Comparison of ENCODE assay signal across 20 cellular contexts in genomic region chr16:85290626-85291301, GRCh38.
A peak's percentile ranks its signal among the peaks of the same experiment; 100 is the strongest.
DNase-seq lines count a peak whose midpoint lies in the region; ATAC-seq and TF ChIP-seq lines count a peak whose summit lies in the region.
"Had no signal": no experiment of that assay in that cellular context is flagged by ENCODE, and none has a peak within 500 bp of the region (broad histone marks: within the 10 kb centered on the region; RNA-seq: fewer than 3 reads in every experiment).

No MANE protein-coding gene starts in this region.

- H2AFZ ChIP-seq in SK-N-SH (ENCODE audit: low read depth) = no peak overlapping the region
- H2AFZ ChIP-seq: parathyroid adenoma had no signal

- H4K20me1 ChIP-seq in SK-N-SH (ENCODE audit: insufficient read depth) = peaks cover 14% of the 10 kb centered on the region; the same call in 1 of the 2 replicates

- H3K79me2 ChIP-seq in SK-N-SH (ENCODE audit: insufficient read depth) = no peaks in the 10 kb centered on the region
- H3K79me2 ChIP-seq: parathyroid adenoma had no signal

- H3K4me1 ChIP-seq in Panc1 (ENCODE audit: control insufficient read depth, insufficient read depth, low read length) = peaks cover 36% of the 10 kb centered on the region
- peaks cover 22 to 74% (median 57%) of the 10 kb centered on the region in 4 donors for H3K4me1 ChIP-seq in liver (ENCODE audit: control insufficient read depth in 4 of 4, insufficient read depth in 4 of 4, low read length in 3 of 4)
- H3K4me1 ChIP-seq in subcutaneous abdominal adipose tissue (ENCODE audit: control insufficient read depth in 5 of 5, insufficient read depth in 5 of 5, low read length in 5 of 5) = peaks cover 9 to 67% (median 54%) of the 10 kb centered on the region in 5 donors
- H3K4me1 ChIP-seq in SK-N-SH (ENCODE audit: control insufficient read depth in 1 of 2, insufficient read depth in 2 of 2, low read depth in 1 of 2, low read length in 1 of 2) = peaks cover 10 to 61% of the 10 kb centered on the region in 2 experiments; a peak in 3 of 4 replicates

- intact Hi-C loops in Panc1 (cut with micrococcal nuclease; ENCODE audit: unreplicated experiment) = no loop called here

- peak overlapping the region; percentile 38 to 60 for H3K9ac ChIP-seq in liver (ENCODE audit: low read depth in 1 of 2, low read length in 2 of 2)
- peak overlapping the region in 2 of 5 donors; percentile 2 to 52 for H3K9ac ChIP-seq in subcutaneous abdominal adipose tissue (ENCODE audit: low read length in 5 of 5)
- H3K9ac ChIP-seq in SK-N-SH = no peak overlapping the region
- H3K9ac ChIP-seq: parathyroid adenoma had no signal

- TF ChIP-seq RAD21 in liver (IDR thresholded peaks at IDR 0.05) (no peak), SK-N-SH (IDR thresholded peaks at IDR 0.05; ENCODE audit: low read length) (no peak)

- no peak for TF ChIP-seq CTCF in Panc1 (IDR thresholded peaks at IDR 0.05)
- TF ChIP-seq CTCF in liver (IDR thresholded peaks at IDR 0.05; ENCODE audit: low read depth, low read length, missing input control) = no peak
- TF ChIP-seq CTCF in SK-N-SH (IDR thresholded peaks at IDR 0.05) = no peak

- in situ Hi-C loops in Panc1 (cut with HindIII; ENCODE audit: low pct_unique_long_range_greater_than_20kb, low sequenced_read_pairs) = no loop called here

- H3K4me2 ChIP-seq in SK-N-SH = no peak overlapping the region

- H3K4me3 ChIP-seq in Panc1 (ENCODE audit: low read depth in 2 of 2, low read length in 2 of 2) (no peak overlapping the region), liver (ENCODE audit: low read depth in 1 of 3, low read length in 3 of 3) (no peak overlapping the region), subcutaneous abdominal adipose tissue (ENCODE audit: low read depth in 1 of 5, low read length in 5 of 5) (no peak overlapping the region), SK-N-SH (ENCODE audit: low read depth in 2 of 2, low read length in 1 of 2) (no peak overlapping the region)
- H3K4me3 ChIP-seq: SK-N-MC had no signal

- H3K9me2 ChIP-seq in SK-N-SH = no peaks in the 10 kb centered on the region

- H3K27me3 ChIP-seq in Panc1 (ENCODE audit: control insufficient read depth, insufficient read depth, low read length) = no peaks in the 10 kb centered on the region
- no peaks in the 10 kb centered on the region for H3K27me3 ChIP-seq in liver (ENCODE audit: control insufficient read depth in 4 of 4, insufficient read depth in 4 of 4, low read length in 3 of 4)
- no peaks in the 10 kb centered on the region for H3K27me3 ChIP-seq in subcutaneous abdominal adipose tissue (ENCODE audit: control insufficient read depth in 5 of 5, insufficient read depth in 4 of 5, low read length in 5 of 5)
- H3K27me3 ChIP-seq in SK-N-SH (ENCODE audit: insufficient read depth) = no peaks in the 10 kb centered on the region

- peaks cover 6% of the 10 kb centered on the region for H3F3A ChIP-seq in SK-N-SH (replicated peaks; ENCODE audit: insufficient read depth)

- CTCF ChIA-PET in Panc1 (lab: Charles Lee) = no interaction called here
- CTCF ChIA-PET in SK-N-SH (lab: Yijun Ruan, JAX) = interaction anchor here (0.6 to 7.3 kb wide), 3 partner anchors 13 to 81 kb away, joined by 3 to 67 read pairs (median 3); no protein-coding TSS in a partner anchor

- no peak for TF ChIP-seq EP300 in SK-N-SH (IDR thresholded peaks at IDR 0.05; ENCODE audit: borderline replicate concordance in 1 of 2, low read depth in 1 of 2, low read length in 1 of 2)

- DNase-seq in Panc1 (ENCODE audit: low read depth, low spot score) (no peak), caudate nucleus (lab: John Stamatoyannopoulos, UW) (peak in 1 of 61 donors; percentile 38), kidney glomerular epithelial cell (lab: John Stamatoyannopoulos, UW) (no peak), SK-N-SH (no peak)
- DNase-seq: ACHN; activated CD4-positive, alpha-beta T cell treated with anti-CD3 and anti-CD28 coated beads, Interleukin-2, amount 10 ng/mL, durations not matched to agents 7 days and 5 days; activated naive CD4-positive, alpha-beta T cell treated with Interleukin-2 at 50 U/mL for 16 hours; activated T-cell treated with anti-CD3 and anti-CD28 coated beads, Interleukin-2, amount 50 U/mL, for 48 hours; amniotic stem cell; DND-41; Kasumi-1; NCI-H1694; NCI-H510A treated with DMSO at 0.1 percent for 48 hours; stimulated activated CD4-positive, alpha-beta T cell treated with anti-CD3 and anti-CD28 coated beads, Interleukin-15, amount 100 ng/mL, for 24 hours had no signal

- ATAC-seq in Panc1 (no peak), HG03280 (IDR thresholded peaks at IDR 0.05; ENCODE audit: unreplicated experiment) (no peak)

- H3K9me3 ChIP-seq in Panc1 (ENCODE audit: control insufficient read depth, insufficient read depth, low read depth, low read length) (no peaks in the 10 kb centered on the region), liver (ENCODE audit: control insufficient read depth in 4 of 4, low read length in 3 of 4) (no peaks in the 10 kb centered on the region), subcutaneous abdominal adipose tissue (ENCODE audit: control insufficient read depth in 5 of 5, low read length in 5 of 5) (no peaks in the 10 kb centered on the region), SK-N-SH (no peaks in the 10 kb centered on the region)
- H3K9me3 ChIP-seq: Caco-2 had no signal

- POLR2A ChIA-PET in Panc1 (lab: Charles Lee) (no interaction called here), SK-N-SH (lab: Yijun Ruan, JAX) (no interaction called here)

- no TSS peak for BruUV-seq in Panc1 (replicated peaks; lab: Mats Ljungman, UMichigan)

- H3K27ac ChIP-seq in Panc1 (ENCODE audit: low read length) (peak overlapping the region; percentile 76), caudate nucleus (ENCODE audit: low read depth, low read length) (peak overlapping the region; percentile 94), liver (ENCODE audit: low read depth in 1 of 2, low read length in 2 of 2) (peak overlapping the region; percentile 47 to 75), subcutaneous abdominal adipose tissue (ENCODE audit: low read depth, low read length) (peak overlapping the region; percentile 79), SK-N-SH (ENCODE audit: low read depth in 2 of 2, low read length in 1 of 2) (peak overlapping the region in 1 of 2 experiments; percentile 18; a peak in 1 of 4 replicates)
- H3K27ac ChIP-seq: parathyroid adenoma, SK-N-MC had no signal

- H3K36me3 ChIP-seq in Panc1 (ENCODE audit: control insufficient read depth, insufficient read depth, low read length) = no peaks in the 10 kb centered on the region
- H3K36me3 ChIP-seq in liver (ENCODE audit: control insufficient read depth in 4 of 4, insufficient read depth in 3 of 4, low read depth in 1 of 4, low read length in 3 of 4) = no peaks in the 10 kb centered on the region
- H3K36me3 ChIP-seq in subcutaneous abdominal adipose tissue (ENCODE audit: control insufficient read depth in 5 of 5, insufficient read depth in 5 of 5, low read length in 5 of 5) = no peaks in the 10 kb centered on the region
- H3K36me3 ChIP-seq in SK-N-SH (replicated peaks in 1 of 2; ENCODE audit: control insufficient read depth in 1 of 2, insufficient read depth in 2 of 2, low read length in 1 of 2) = no peaks in the 10 kb centered on the region

- 80% methylated on average over 12 of the region's 12 CpGs for WGBS in liver
- 83% methylated on average over 8 of the region's 12 CpGs for WGBS in SK-N-SH (ENCODE audit: low lambda C conversion rate)

TF ChIP-seq in liver, 16 proteins besides CTCF, POLR2A, EP300 and RAD21 (continues in another document):
- no peak for TF ChIP-seq HNF4A (conservative IDR thresholded peaks at IDR 0.05)
- no peak for TF ChIP-seq MAX (IDR thresholded peaks at IDR 0.05)
- TF ChIP-seq FOXA2 (IDR thresholded peaks at IDR 0.05) = no peak

TF ChIP-seq in SK-N-SH, 30 proteins besides CTCF, POLR2A, EP300 and RAD21 (continues in another document):
- TF ChIP-seq, protein P1, sequence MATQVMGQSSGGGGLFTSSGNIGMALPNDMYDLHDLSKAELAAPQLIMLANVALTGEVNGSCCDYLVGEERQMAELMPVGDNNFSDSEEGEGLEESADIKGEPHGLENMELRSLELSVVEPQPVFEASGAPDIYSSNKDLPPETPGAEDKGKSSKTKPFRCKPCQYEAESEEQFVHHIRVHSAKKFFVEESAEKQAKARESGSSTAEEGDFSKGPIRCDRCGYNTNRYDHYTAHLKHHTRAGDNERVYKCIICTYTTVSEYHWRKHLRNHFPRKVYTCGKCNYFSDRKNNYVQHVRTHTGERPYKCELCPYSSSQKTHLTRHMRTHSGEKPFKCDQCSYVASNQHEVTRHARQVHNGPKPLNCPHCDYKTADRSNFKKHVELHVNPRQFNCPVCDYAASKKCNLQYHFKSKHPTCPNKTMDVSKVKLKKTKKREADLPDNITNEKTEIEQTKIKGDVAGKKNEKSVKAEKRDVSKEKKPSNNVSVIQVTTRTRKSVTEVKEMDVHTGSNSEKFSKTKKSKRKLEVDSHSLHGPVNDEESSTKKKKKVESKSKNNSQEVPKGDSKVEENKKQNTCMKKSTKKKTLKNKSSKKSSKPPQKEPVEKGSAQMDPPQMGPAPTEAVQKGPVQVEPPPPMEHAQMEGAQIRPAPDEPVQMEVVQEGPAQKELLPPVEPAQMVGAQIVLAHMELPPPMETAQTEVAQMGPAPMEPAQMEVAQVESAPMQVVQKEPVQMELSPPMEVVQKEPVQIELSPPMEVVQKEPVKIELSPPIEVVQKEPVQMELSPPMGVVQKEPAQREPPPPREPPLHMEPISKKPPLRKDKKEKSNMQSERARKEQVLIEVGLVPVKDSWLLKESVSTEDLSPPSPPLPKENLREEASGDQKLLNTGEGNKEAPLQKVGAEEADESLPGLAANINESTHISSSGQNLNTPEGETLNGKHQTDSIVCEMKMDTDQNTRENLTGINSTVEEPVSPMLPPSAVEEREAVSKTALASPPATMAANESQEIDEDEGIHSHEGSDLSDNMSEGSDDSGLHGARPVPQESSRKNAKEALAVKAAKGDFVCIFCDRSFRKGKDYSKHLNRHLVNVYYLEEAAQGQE (IDR thresholded peaks at IDR 0.05; ENCODE audit: low read depth, low read length) = no peak
- no peak for TF ChIP-seq JUND (IDR thresholded peaks at IDR 0.05)
- no peak for TF ChIP-seq EZH2phosphoT487 (IDR thresholded peaks at IDR 0.05; ENCODE audit: borderline replicate concordance, low read depth)
- no peak for TF ChIP-seq USF1 (IDR thresholded peaks at IDR 0.05; ENCODE audit: borderline replicate concordance, low read depth)
